13 cellular contexts compared by ENCODE assay signal in genomic region chr15:74281147-74282133, GRCh38. TPM values are rescaled to one million over a fixed set of nuclear protein-coding genes. Genes with fewer than 3 reads are reported as not detected.
DNase-seq lines count a peak whose midpoint lies in the region; ATAC-seq and TF ChIP-seq lines count a peak whose summit lies in the region.
"Had no signal": no experiment of that assay in that cellular context is flagged by ENCODE, and none has a peak within 500 bp of the region (broad histone marks: within the 10 kb centered on the region; RNA-seq: fewer than 3 reads in every experiment).

No MANE protein-coding gene starts in this region.

- TF ChIP-seq CTCF in brain (conservative IDR thresholded peaks at IDR 0.05) (no peak), neural crest cell (conservative IDR thresholded peaks at IDR 0.05) (no peak), psoas muscle (IDR thresholded peaks at IDR 0.05) (no peak), esophagus squamous epithelium (IDR thresholded peaks at IDR 0.05) (no peak)

- H3K27me3 Mint-ChIP-seq in brain (peaks cover 5% of the 10 kb centered on the region), neural crest cell (ENCODE audit: low read depth) (no peaks in the 10 kb centered on the region)

- intact Hi-C loops in left ventricle myocardium superior (cut with micrococcal nuclease), result no loop called here
- intact Hi-C loops in left cardiac atrium (cut with DNase I), result no loop called here
- intact Hi-C loops in psoas muscle (cut with DNase I), result no loop called here
- intact Hi-C loops in esophagus squamous epithelium (cut with DNase I), result no loop called here

- H3K27ac Mint-ChIP-seq in brain (peak overlapping the region; percentile 71 to 97 (median 96)), neural crest cell (ENCODE audit: unreplicated experiment) (no peak overlapping the region)
- H3K27ac Mint-ChIP-seq: CD8-positive, alpha-beta memory T cell had no signal

- ATAC-seq in left ventricle myocardium superior (no peak), left cardiac atrium (no peak), psoas muscle (no peak)

- H3K4me1 ChIP-seq in psoas muscle (no peaks in the 10 kb centered on the region), esophagus squamous epithelium (no peaks in the 10 kb centered on the region)

- WGBS in psoas muscle, 3 donors, result 49 to 56% (median 53%) methylated on average over 8 of the region's 8 CpGs
- WGBS in esophagus squamous epithelium, 2 donors, result 39 to 63% methylated on average over 5 to 6 of the region's 8 CpGs

- H3K9me3 Mint-ChIP-seq in brain (peaks cover 0 to 3% (median 0%) of the 10 kb centered on the region in 5 experiments), neural crest cell (no peaks in the 10 kb centered on the region)
- H3K9me3 Mint-ChIP-seq: CD8-positive, alpha-beta memory T cell had no signal

- H3K27ac ChIP-seq in psoas muscle (no peak overlapping the region), esophagus squamous epithelium (no peak overlapping the region)
- H3K27ac ChIP-seq: BLaER1, HL-60 had no signal

- H3K36me3 ChIP-seq in psoas muscle (ENCODE audit: insufficient read depth in 1 of 2, low read depth in 1 of 2), result no peaks in the 10 kb centered on the region
- no peaks in the 10 kb centered on the region for H3K36me3 ChIP-seq in esophagus squamous epithelium
- H3K36me3 ChIP-seq: BLaER1 had no signal

- no peak for TF ChIP-seq POLR2A in esophagus squamous epithelium (IDR thresholded peaks at IDR 0.05)

- peak; percentile 10 for DNase-seq in left ventricle myocardium superior
- DNase-seq in left cardiac atrium, result no peak
- DNase-seq in neural crest cell (ENCODE audit: low read depth, low spot score), result no peak
- no peak for DNase-seq in middle frontal gyrus (ENCODE audit: extremely low spot score, low spot score)
- no peak for DNase-seq in psoas muscle
- DNase-seq in esophagus squamous epithelium (lab: John Stamatoyannopoulos, UW), result no peak
- DNase-seq: 8988T; AML-193; CD8-positive, alpha-beta memory T cell; HCEC 1CT had no signal

- H3K4me1 Mint-ChIP-seq in brain (peaks cover 75% of the 10 kb centered on the region), neural crest cell (peaks cover 46% of the 10 kb centered on the region)
- H3K4me1 Mint-ChIP-seq: CD8-positive, alpha-beta memory T cell had no signal

- no peak overlapping the region for H3K4me3 ChIP-seq in psoas muscle
- no peak overlapping the region for H3K4me3 ChIP-seq in esophagus squamous epithelium
- H3K4me3 ChIP-seq: BLaER1 had no signal

- H3K36me3 Mint-ChIP-seq in brain (no peaks in the 10 kb centered on the region), neural crest cell (ENCODE audit: low read depth) (no peaks in the 10 kb centered on the region)
- H3K36me3 Mint-ChIP-seq: CD8-positive, alpha-beta memory T cell had no signal

- H3K27me3 ChIP-seq in psoas muscle (ENCODE audit: insufficient read depth in 3 of 3, low read length in 2 of 3) (peaks cover 0 to 46% (median 0%) of the 10 kb centered on the region in 3 donors), esophagus squamous epithelium (peaks cover 0 to 86% (median 0%) of the 10 kb centered on the region in 4 donors)
- H3K27me3 ChIP-seq: BLaER1 had no signal

- H3K4me3 Mint-ChIP-seq in brain (peak overlapping the region in 1 of 5 experiments; percentile 35), neural crest cell (peak overlapping the region; percentile 27)
- H3K4me3 Mint-ChIP-seq: CD8-positive, alpha-beta memory T cell had no signal

- H3K9me3 ChIP-seq in psoas muscle, result no peaks in the 10 kb centered on the region
- H3K9me3 ChIP-seq in esophagus squamous epithelium, result no peaks in the 10 kb centered on the region
- H3K9me3 ChIP-seq: BLaER1 had no signal

RNA-seq across cellular contexts. Expression of gene CCDC33, which starts 45.3 kb away (rescaled TPM):
- total RNA-seq in left ventricle myocardium superior (not detected), left cardiac atrium (not detected), neural crest cell (15.1 and 15.6 TPM in 2 replicates), psoas muscle (not detected), esophagus squamous epithelium (not detected)
- polyA plus RNA-seq in brain (ENCODE audit: insufficient read depth, low read depth, low replicate concordance) (0.46 TPM), psoas muscle (under 1 TPM in 2 of 3 donors, not detected in 1; 0.01 to 0.03 TPM)
- total RNA-seq: CD8-positive, alpha-beta memory T cell had no signal
- polyA plus RNA-seq: CD8-positive, alpha-beta memory T cell had no signal

Comparison
In these comparisons a context has a peak if more than half of its experiments do, and no peak if none do; other contexts are left out.
1. RNA of gene CCDC33, which starts 45.3 kb away (total RNA-seq): 15.1 to 15.6 TPM in neural crest cell; not detected in left ventricle myocardium superior (single experiment), not detected in left cardiac atrium, not detected in psoas muscle and not detected in esophagus squamous epithelium; every median in the first group is over 10 times any median in the second.